ENCODE assay signal across 8 cellular contexts in genomic region chr19:13747098-13747453, GRCh38. TPM values are rescaled to one million over a fixed set of nuclear protein-coding genes. Genes with fewer than 3 reads are reported as not detected.
DNase-seq lines count a peak whose midpoint lies in the region; ATAC-seq and TF ChIP-seq lines count a peak whose summit lies in the region.

No MANE protein-coding gene starts in this region.

- no peak for TF ChIP-seq CTCF in right lobe of liver (IDR thresholded peaks at IDR 0.05)
- TF ChIP-seq CTCF in thyroid gland (IDR thresholded peaks at IDR 0.05), result no peak

- H3K4me3 Mint-ChIP-seq in activated T-cell treated with anti-CD3 and anti-CD28 coated beads, Interleukin-2, amount 50 U/mL, for 4 hours, result peak overlapping the region; percentile 90

- H3K9me3 Mint-ChIP-seq in activated T-cell treated with anti-CD3 and anti-CD28 coated beads, Interleukin-2, amount 50 U/mL, for 4 hours, result no peaks in the 10 kb centered on the region

- H3K4me3 ChIP-seq in adipocyte (ENCODE audit: low read length) (peak overlapping the region; percentile 92), right lobe of liver (peak overlapping the region; percentile 79 to 95 (median 90)), thyroid gland (replicated peaks in 1 of 3) (peak overlapping the region in 2 of 3 donors; percentile 18 to 61)

- H3K36me3 Mint-ChIP-seq in activated T-cell treated with anti-CD3 and anti-CD28 coated beads, Interleukin-2, amount 50 U/mL, for 4 hours (ENCODE audit: insufficient read depth), result no peaks in the 10 kb centered on the region

- no peak for DNase-seq in activated T-cell treated with anti-CD3 and anti-CD28 coated beads, Interleukin-2, amount 50 U/mL, for 4 hours
- DNase-seq in activated T-cell treated with anti-CD3 and anti-CD28 coated beads for 4 hours, result no peak
- no peak for DNase-seq in adipocyte (ENCODE audit: low read depth)
- no peak for DNase-seq in right lobe of liver
- DNase-seq in thyroid gland, result no peak
- DNase-seq in NCI-H2196 treated with DMSO at 0.1 percent for 48 hours (lab: John Stamatoyannopoulos, UW; ENCODE audit: unreplicated experiment), result no peak
- DNase-seq in NCI-H446 treated with DMSO at 0.1 percent for 48 hours (lab: John Stamatoyannopoulos, UW), result no peak

- H3K4me1 ChIP-seq in adipocyte (ENCODE audit: control insufficient read depth, insufficient read depth, low read length) (peaks cover 13% of the 10 kb centered on the region), right lobe of liver (peaks cover 0 to 13% (median 3%) of the 10 kb centered on the region in 4 donors), thyroid gland (peaks cover 6 to 10% of the 10 kb centered on the region in 2 donors)

- H3K27ac ChIP-seq in right lobe of liver (peak overlapping the region in 1 of 3 donors; percentile 55), thyroid gland (peak overlapping the region in 2 of 3 donors; percentile 41 to 77)

- no peaks in the 10 kb centered on the region for H3K27me3 Mint-ChIP-seq in activated T-cell treated with anti-CD3 and anti-CD28 coated beads, Interleukin-2, amount 50 U/mL, for 4 hours (ENCODE audit: low read depth)

- H3K9me3 ChIP-seq in adipocyte (ENCODE audit: control insufficient read depth, low read length) (no peaks in the 10 kb centered on the region), right lobe of liver (no peaks in the 10 kb centered on the region), thyroid gland (no peaks in the 10 kb centered on the region)

- no peak for TF ChIP-seq POLR2A in right lobe of liver (IDR thresholded peaks at IDR 0.05)
- TF ChIP-seq POLR2A in thyroid gland (IDR thresholded peaks at IDR 0.05), result no peak

- H3K9ac ChIP-seq in adipocyte (ENCODE audit: low read length), result no peak overlapping the region

- WGBS in right lobe of liver (ENCODE audit: insufficient coverage, low coverage, low lambda C conversion rate, missing lambda C conversion rate), result 86% methylated on average over 8 of the region's 8 CpGs
- 84 to 88% methylated on average over 8 of the region's 8 CpGs for WGBS in thyroid gland, 2 donors

- intact Hi-C loops in right lobe of liver (cut with DNase I), result no loop called here
- intact Hi-C loops in thyroid gland (cut with DNase I), result no loop called here

- peaks cover 4% of the 10 kb centered on the region for H3K36me3 ChIP-seq in adipocyte (ENCODE audit: control insufficient read depth, insufficient read depth, low read length, severe bottlenecking)
- H3K36me3 ChIP-seq in right lobe of liver, result peaks cover 0 to 6% (median 0%) of the 10 kb centered on the region in 4 donors
- peaks cover 0 to 5% of the 10 kb centered on the region in 2 donors for H3K36me3 ChIP-seq in thyroid gland

- ATAC-seq in activated T-cell treated with anti-CD3 and anti-CD28 coated beads, Interleukin-2, amount 50 U/mL, for 4 hours, result no peak
- no peak for ATAC-seq in right lobe of liver
- no peak for ATAC-seq in GM21737 (IDR thresholded peaks at IDR 0.05; ENCODE audit: unreplicated experiment)

- H3K27me3 ChIP-seq in adipocyte (replicated peaks; ENCODE audit: control insufficient read depth, insufficient read depth, low read length) (no peaks in the 10 kb centered on the region), right lobe of liver (no peaks in the 10 kb centered on the region), thyroid gland (no peaks in the 10 kb centered on the region)

- H3K4me1 Mint-ChIP-seq in activated T-cell treated with anti-CD3 and anti-CD28 coated beads, Interleukin-2, amount 50 U/mL, for 4 hours (ENCODE audit: low read depth), result peaks cover 27% of the 10 kb centered on the region

RNA-seq across cellular contexts. Expression of gene MRI1, which starts 17.2 kb away (rescaled TPM):
- total RNA-seq in activated T-cell treated with anti-CD3 and anti-CD28 coated beads, Interleukin-2, amount 50 U/mL, for 4 hours, result 10 to 100 TPM; 27.1 to 48.8 (median 33.7) TPM
- total RNA-seq in right lobe of liver (10 to 100 TPM; 14.5 to 30.5 (median 24.1) TPM), thyroid gland (10 to 100 TPM; 53.0 to 90.4 (median 70.6) TPM)

RNA-seq across cellular contexts. Expression of gene C19orf53, which starts 27.2 kb away (rescaled TPM):
- total RNA-seq in activated T-cell treated with anti-CD3 and anti-CD28 coated beads, Interleukin-2, amount 50 U/mL, for 4 hours, result 100 to 1,000 TPM; 158 to 181 (median 167) TPM
- total RNA-seq in right lobe of liver (100 to 1,000 TPM in 2 of 6 experiments, 10 to 100 TPM in 4; 30.6 to 227 (median 32.8) TPM), thyroid gland (100 to 1,000 TPM in 2 of 4 donors, 10 to 100 TPM in 2; 50.2 to 191 (median 139) TPM)

RNA-seq across cellular contexts. Expression of gene ZSWIM4, which starts 48.2 kb away (rescaled TPM):
- total RNA-seq in activated T-cell treated with anti-CD3 and anti-CD28 coated beads, Interleukin-2, amount 50 U/mL, for 4 hours, result 1 to 10 TPM; 3.2 to 5.0 (median 3.7) TPM
- total RNA-seq in right lobe of liver, result 1 to 10 TPM in 5 of 6 experiments, under 1 TPM in 1; 0.98 to 3.7 (median 1.7) TPM
- total RNA-seq in thyroid gland, result 10 to 100 TPM in 1 of 4 donors, 1 to 10 TPM in 3; 6.9 to 15.6 (median 8.9) TPM

Comparison
In these comparisons a context has a peak if more than half of its experiments do, and no peak if none do; other contexts are left out.
1. H3K4me3 ChIP-seq: peak in every context shown above with its lines; median percentile 92 in adipocyte; 90 in right lobe of liver; 40 in thyroid gland.